Comparison of ENCODE assay signal across 1 cellular context in the genomic region with DNA sequence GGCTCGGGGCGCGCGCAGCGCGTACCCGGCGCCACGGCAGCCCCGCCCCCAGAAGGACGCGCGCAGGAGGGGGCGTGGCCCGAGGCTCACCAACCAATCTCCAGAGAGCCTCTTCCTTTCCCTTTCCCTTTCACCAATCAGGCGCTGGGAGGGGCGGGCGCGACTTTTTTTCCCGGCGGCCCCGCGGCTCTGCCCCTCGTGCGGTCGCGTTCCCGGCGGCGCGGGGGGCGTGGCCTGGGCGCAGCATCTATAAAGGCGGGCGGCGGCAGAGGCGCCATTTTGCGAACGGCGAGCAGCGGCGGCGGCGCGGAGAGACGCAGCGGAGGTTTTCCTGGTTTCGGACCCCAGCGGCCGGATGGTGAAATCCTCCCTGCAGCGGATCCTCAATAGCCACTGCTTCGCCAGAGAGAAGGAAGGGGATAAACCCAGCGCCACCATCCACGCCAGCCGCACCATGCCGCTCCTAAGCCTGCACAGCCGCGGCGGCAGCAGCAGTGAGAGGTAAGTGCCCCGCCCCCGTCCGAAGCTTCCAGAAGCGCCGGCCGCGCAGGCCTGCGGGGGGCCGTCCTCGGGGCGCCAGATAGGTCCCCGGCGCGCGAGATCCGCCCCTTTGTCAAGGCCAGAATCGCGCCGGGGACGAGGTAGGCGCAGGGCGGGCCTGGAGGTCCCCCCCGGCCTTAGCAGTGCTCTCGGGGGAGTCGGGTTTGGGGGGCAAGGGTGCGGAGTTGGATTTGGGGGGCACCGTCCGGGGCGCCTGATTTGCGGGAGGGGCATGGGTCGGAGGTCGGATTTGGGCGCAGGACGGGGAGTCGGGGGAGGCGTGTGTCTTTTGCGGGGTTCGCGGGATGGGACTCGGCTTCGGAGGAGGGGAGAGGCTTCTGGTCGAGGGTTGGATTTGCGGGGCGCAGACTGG.
TF ChIP-seq lines count a peak whose summit lies in the region.

No MANE protein-coding gene starts in this region.

TF ChIP-seq in HEK293, 187 proteins besides CTCF, POLR2A, EP300 and RAD21 (continued from another document and continues in another):
- TF ChIP-seq, protein P1, sequence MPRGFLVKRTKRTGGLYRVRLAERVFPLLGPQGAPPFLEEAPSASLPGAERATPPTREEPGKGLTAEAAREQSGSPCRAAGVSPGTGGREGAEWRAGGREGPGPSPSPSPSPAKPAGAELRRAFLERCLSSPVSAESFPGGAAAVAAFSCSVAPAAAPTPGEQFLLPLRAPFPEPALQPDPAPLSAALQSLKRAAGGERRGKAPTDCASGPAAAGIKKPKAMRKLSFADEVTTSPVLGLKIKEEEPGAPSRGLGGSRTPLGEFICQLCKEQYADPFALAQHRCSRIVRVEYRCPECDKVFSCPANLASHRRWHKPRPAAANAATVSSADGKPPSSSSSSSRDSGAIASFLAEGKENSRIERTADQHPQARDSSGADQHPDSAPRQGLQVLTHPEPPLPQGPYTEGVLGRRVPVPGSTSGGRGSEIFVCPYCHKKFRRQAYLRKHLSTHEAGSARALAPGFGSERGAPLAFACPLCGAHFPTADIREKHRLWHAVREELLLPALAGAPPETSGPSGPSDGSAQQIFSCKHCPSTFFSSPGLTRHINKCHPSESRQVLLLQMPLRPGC (tag by site-specific recombination; IDR thresholded peaks at IDR 0.05): no peak; the same call in 1 of the 2 replicates
- no peak for TF ChIP-seq ATF2 (tag by site-specific recombination; IDR thresholded peaks at IDR 0.05; ENCODE audit: low read depth)
- no peak for TF ChIP-seq ZNF311 (tag by site-specific recombination; IDR thresholded peaks at IDR 0.05; ENCODE audit: borderline replicate concordance)
- TF ChIP-seq ZNF621 (tag by site-specific recombination; IDR thresholded peaks at IDR 0.05): no peak
- peak; percentile 81 for TF ChIP-seq YY2 (tag by site-specific recombination; IDR thresholded peaks at IDR 0.05)
- TF ChIP-seq REPIN1 (tag by site-specific recombination; IDR thresholded peaks at IDR 0.05; ENCODE audit: low read depth): no peak
- TF ChIP-seq ZNF571 (tag by site-specific recombination; IDR thresholded peaks at IDR 0.05): no peak
- no peak for TF ChIP-seq SALL2 (tag by site-specific recombination; IDR thresholded peaks at IDR 0.05; ENCODE audit: borderline replicate concordance)
- no peak for TF ChIP-seq SCRT1 (tag by site-specific recombination; IDR thresholded peaks at IDR 0.05; ENCODE audit: borderline replicate concordance)
- no peak for TF ChIP-seq ZBTB21 (tag by site-specific recombination; IDR thresholded peaks at IDR 0.05)
- TF ChIP-seq PATZ1 (tag by site-specific recombination; IDR thresholded peaks at IDR 0.05): peak; percentile 51; the same call in 1 of the 2 replicates
- TF ChIP-seq ZNF747 (tag by site-specific recombination; IDR thresholded peaks at IDR 0.05): no peak
- TF ChIP-seq ZXDB (tag by site-specific recombination; IDR thresholded peaks at IDR 0.05): peak; percentile 60
- TF ChIP-seq ZNF148 (tag by site-specific recombination; IDR thresholded peaks at IDR 0.05; ENCODE audit: borderline replicate concordance): peak; percentile 60; the same call in 1 of the 2 replicates
- TF ChIP-seq ZFP3 (tag by site-specific recombination; IDR thresholded peaks at IDR 0.05; ENCODE audit: low read depth): no peak
- no peak for TF ChIP-seq ZNF707 (tag by site-specific recombination; IDR thresholded peaks at IDR 0.05)
- TF ChIP-seq, protein P2, sequence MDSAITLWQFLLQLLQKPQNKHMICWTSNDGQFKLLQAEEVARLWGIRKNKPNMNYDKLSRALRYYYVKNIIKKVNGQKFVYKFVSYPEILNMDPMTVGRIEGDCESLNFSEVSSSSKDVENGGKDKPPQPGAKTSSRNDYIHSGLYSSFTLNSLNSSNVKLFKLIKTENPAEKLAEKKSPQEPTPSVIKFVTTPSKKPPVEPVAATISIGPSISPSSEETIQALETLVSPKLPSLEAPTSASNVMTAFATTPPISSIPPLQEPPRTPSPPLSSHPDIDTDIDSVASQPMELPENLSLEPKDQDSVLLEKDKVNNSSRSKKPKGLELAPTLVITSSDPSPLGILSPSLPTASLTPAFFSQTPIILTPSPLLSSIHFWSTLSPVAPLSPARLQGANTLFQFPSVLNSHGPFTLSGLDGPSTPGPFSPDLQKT (IDR thresholded peaks at IDR 0.05; ENCODE audit: borderline replicate concordance, low read depth, low read length): no peak
- 0 out of 2 replicates have a peak, but pooled peaks have one; percentile 30 for TF ChIP-seq ZNF24 (tag by site-specific recombination; IDR thresholded peaks at IDR 0.05)
- TF ChIP-seq GLI4 (tag by site-specific recombination; IDR thresholded peaks at IDR 0.05): no peak; the same call in none of the 2 replicates
- no peak for TF ChIP-seq TSHZ1 (tag by site-specific recombination; IDR thresholded peaks at IDR 0.05; ENCODE audit: borderline replicate concordance)
- peak; percentile 38; the same call in 1 of the 2 replicates for TF ChIP-seq ZNF391 (tag by site-specific recombination; IDR thresholded peaks at IDR 0.05; ENCODE audit: borderline replicate concordance, low read depth)
- TF ChIP-seq ZEB2 (tag by site-specific recombination; IDR thresholded peaks at IDR 0.05): no peak; the same call in 1 of the 2 replicates
- no peak; the same call in 1 of the 2 replicates for TF ChIP-seq ZNF146 (tag by site-specific recombination; IDR thresholded peaks at IDR 0.05)
- no peak for TF ChIP-seq IKZF3 (tag by site-specific recombination; IDR thresholded peaks at IDR 0.05)
- no peak for TF ChIP-seq FEZF1 (tag by site-specific recombination; IDR thresholded peaks at IDR 0.05)
- no peak for TF ChIP-seq REST (tag by site-specific recombination; IDR thresholded peaks at IDR 0.05)
- peak; percentile 90 for TF ChIP-seq ZNF76 (tag by site-specific recombination; IDR thresholded peaks at IDR 0.05; ENCODE audit: borderline replicate concordance, low read depth)
- peak; percentile 33; the same call in 1 of the 2 replicates for TF ChIP-seq ZIC2 (tag by site-specific recombination; IDR thresholded peaks at IDR 0.05)
- TF ChIP-seq ZNF596 (tag by site-specific recombination; IDR thresholded peaks at IDR 0.05): no peak
- TF ChIP-seq ZNF398 (tag by site-specific recombination; IDR thresholded peaks at IDR 0.05): no peak
- no peak for TF ChIP-seq ZNF16 (tag by site-specific recombination; IDR thresholded peaks at IDR 0.05; ENCODE audit: low read depth)
- no peak for TF ChIP-seq ZNF692 (tag by site-specific recombination; IDR thresholded peaks at IDR 0.05)
